Comparison of ENCODE assay signal across 2 cellular contexts in genomic region chr12:111715242-111715641, GRCh38.
TF ChIP-seq lines count a peak whose summit lies in the region.

No MANE protein-coding gene starts in this region.

TF ChIP-seq in A549, 52 proteins besides CTCF, POLR2A, EP300 and RAD21:
- TF ChIP-seq SMC3 (IDR thresholded peaks at IDR 0.05): no peak
- TF ChIP-seq EHF (CRISPR knock-in tag; IDR thresholded peaks at IDR 0.05): no peak
- TF ChIP-seq MAFK (IDR thresholded peaks at IDR 0.05; ENCODE audit: partially characterized antibody): no peak
- TF ChIP-seq JUNB (IDR thresholded peaks at IDR 0.05): no peak
- no peak for TF ChIP-seq BCL3 (IDR thresholded peaks at IDR 0.05)
- no peak for TF ChIP-seq HOXB5 (CRISPR knock-in tag; IDR thresholded peaks at IDR 0.05)

TF ChIP-seq in SK-N-SH, 30 proteins besides CTCF, POLR2A, EP300 and RAD21:
- TF ChIP-seq JUND (IDR thresholded peaks at IDR 0.05) (no peak), MXI1 (IDR thresholded peaks at IDR 0.05; ENCODE audit: low read depth, low read length) (no peak), FOXM1 (IDR thresholded peaks at IDR 0.05; ENCODE audit: low read depth) (no peak), MAX (IDR thresholded peaks at IDR 0.05; ENCODE audit: low read depth) (no peak), GATA2 (CRISPR knock-in tag; IDR thresholded peaks at IDR 0.05) (no peak), TEAD4 (IDR thresholded peaks at IDR 0.05; ENCODE audit: borderline replicate concordance, insufficient read depth) (no peak), TCF12 (IDR thresholded peaks at IDR 0.05) (no peak), IRF3 (IDR thresholded peaks at IDR 0.05; ENCODE audit: low read depth, low read length) (no peak), SIN3A (IDR thresholded peaks at IDR 0.05; ENCODE audit: borderline replicate concordance, low read depth, low read length) (no peak), USF1 (IDR thresholded peaks at IDR 0.05; ENCODE audit: borderline replicate concordance, low read depth) (no peak), CHD2 (IDR thresholded peaks at IDR 0.05; ENCODE audit: low read length, partially characterized antibody) (no peak), FOXJ3 (CRISPR knock-in tag; IDR thresholded peaks at IDR 0.05) (no peak), RFX5 (IDR thresholded peaks at IDR 0.05; ENCODE audit: low read length) (no peak), USF2 (IDR thresholded peaks at IDR 0.05; ENCODE audit: borderline replicate concordance, low read depth, low read length) (no peak), PBX3 (IDR thresholded peaks at IDR 0.05) (no peak)
